ENCODE assay signal across 8 cellular contexts in genomic region chr11:46369458-46370152, GRCh38. TPM values are rescaled to one million over a fixed set of nuclear protein-coding genes. Genes with fewer than 3 reads are reported as not detected.
DNase-seq lines count a peak whose midpoint lies in the region; ATAC-seq, FAIRE-seq and TF ChIP-seq lines count a peak whose summit lies in the region.

No MANE protein-coding gene starts in this region.

- ATAC-seq in stimulated activated effector memory CD8-positive, alpha-beta T cell treated with anti-CD3 and anti-CD28 coated beads, Interleukin-12 subunit alpha, Interleukin-12 subunit beta, amount 100 ng/mL, for 72 hours = peak; percentile 64

- H3K27ac Mint-ChIP-seq in astrocyte (ENCODE audit: unreplicated experiment) = no peak overlapping the region
- H3K27ac Mint-ChIP-seq in stimulated activated effector memory CD8-positive, alpha-beta T cell treated with anti-CD3 and anti-CD28 coated beads, Interleukin-12 subunit alpha, Interleukin-12 subunit beta, amount 100 ng/mL, for 72 hours = peak overlapping the region; percentile 37

- no peak for FAIRE-seq in astrocyte (lab: Jason Lieb, UNC)

- H3K27me3 ChIP-seq in HUES64 (ENCODE audit: insufficient read depth, low read length) (no peaks in the 10 kb centered on the region), astrocyte (ENCODE audit: insufficient read depth, low read length) (no peaks in the 10 kb centered on the region)

- H3K4me3 Mint-ChIP-seq in astrocyte (ENCODE audit: unreplicated experiment) = no peak overlapping the region
- no peak overlapping the region for H3K4me3 Mint-ChIP-seq in stimulated activated effector memory CD8-positive, alpha-beta T cell treated with anti-CD3 and anti-CD28 coated beads, Interleukin-12 subunit alpha, Interleukin-12 subunit beta, amount 100 ng/mL, for 72 hours

- peaks cover 9% of the 10 kb centered on the region for H3K36me3 Mint-ChIP-seq in astrocyte (ENCODE audit: low read depth, unreplicated experiment)
- H3K36me3 Mint-ChIP-seq in stimulated activated effector memory CD8-positive, alpha-beta T cell treated with anti-CD3 and anti-CD28 coated beads, Interleukin-12 subunit alpha, Interleukin-12 subunit beta, amount 100 ng/mL, for 72 hours = peaks cover 66% of the 10 kb centered on the region

- H3K9ac ChIP-seq in HUES64 (ENCODE audit: low read depth, low read length) (no peak overlapping the region), astrocyte (ENCODE audit: low read length) (peak overlapping the region; percentile 1)

- DNase-seq in AG08395 (ENCODE audit: low spot score) = peak; percentile 85
- DNase-seq in GM13976 (ENCODE audit: low spot score) = peak; percentile 84
- peak; percentile 92 for DNase-seq in SK-N-DZ (ENCODE audit: low spot score)
- peak; percentile 55 for DNase-seq in astrocyte (ENCODE audit: low read depth)
- peak; percentile 85 for DNase-seq in iPS-NIHi7 (ENCODE audit: extremely low spot score)
- DNase-seq in stimulated activated effector memory CD8-positive, alpha-beta T cell treated with anti-CD3 and anti-CD28 coated beads, Interleukin-12 subunit alpha, Interleukin-12 subunit beta, amount 100 ng/mL, for 72 hours (ENCODE audit: low spot score in 2 of 2) = peak in 1 of 2 donors; percentile 80
- no peak for DNase-seq in ureter (ENCODE audit: low spot score)

- H3K4me3 ChIP-seq in HUES64 (ENCODE audit: low read length) = no peak overlapping the region
- H3K4me3 ChIP-seq in astrocyte (ENCODE audit: insufficient read depth, low read depth, low read length) = no peak overlapping the region

- peaks cover 2% of the 10 kb centered on the region for H3K79me2 ChIP-seq in astrocyte (ENCODE audit: insufficient read depth, low read length)

- H3K9me3 ChIP-seq in HUES64 (ENCODE audit: insufficient read depth, low read depth, low read length) (no peaks in the 10 kb centered on the region), astrocyte (ENCODE audit: insufficient read depth, low read depth, low read length) (no peaks in the 10 kb centered on the region)

- WGBS in HUES64 = 59% methylated on average over 25 of the region's 25 CpGs

- no peak overlapping the region for H3K4me2 ChIP-seq in astrocyte (ENCODE audit: low read length)

- no peaks in the 10 kb centered on the region for H3K9me3 Mint-ChIP-seq in astrocyte (ENCODE audit: unreplicated experiment)
- H3K9me3 Mint-ChIP-seq in stimulated activated effector memory CD8-positive, alpha-beta T cell treated with anti-CD3 and anti-CD28 coated beads, Interleukin-12 subunit alpha, Interleukin-12 subunit beta, amount 100 ng/mL, for 72 hours = no peaks in the 10 kb centered on the region

- H3K4me1 Mint-ChIP-seq in astrocyte (ENCODE audit: low read depth, unreplicated experiment) = no peaks in the 10 kb centered on the region
- peaks cover 32% of the 10 kb centered on the region for H3K4me1 Mint-ChIP-seq in stimulated activated effector memory CD8-positive, alpha-beta T cell treated with anti-CD3 and anti-CD28 coated beads, Interleukin-12 subunit alpha, Interleukin-12 subunit beta, amount 100 ng/mL, for 72 hours

- H3K4me1 ChIP-seq in HUES64 (ENCODE audit: insufficient read depth, low read length) = peaks cover 7% of the 10 kb centered on the region; the same call in 1 of the 2 replicates
- H3K4me1 ChIP-seq in astrocyte (ENCODE audit: insufficient read depth, low read length) = peaks cover 7% of the 10 kb centered on the region

- H3K27ac ChIP-seq in HUES64 (ENCODE audit: low read depth, low read length) = peak overlapping the region; percentile 24; the same call in 1 of the 2 replicates
- H3K27ac ChIP-seq in astrocyte (ENCODE audit: low read depth, low read length) = no peak overlapping the region

- H2AFZ ChIP-seq in astrocyte (ENCODE audit: low read depth, low read length) = no peak overlapping the region

- in situ Hi-C loops in GM13976 (cut with MboI; ENCODE audit: low sequenced_read_pairs, unreplicated experiment) = no loop called here

- no peaks in the 10 kb centered on the region for H3K27me3 Mint-ChIP-seq in astrocyte (ENCODE audit: low read depth, unreplicated experiment)

- TF ChIP-seq CTCF in GM13976 (IDR thresholded peaks at IDR 0.05; ENCODE audit: borderline replicate concordance, control extremely low read depth, extremely low read depth, insufficient read depth, missing control alignments) (peak; percentile 81), astrocyte (IDR thresholded peaks at IDR 0.05; ENCODE audit: insufficient read depth, low read depth, low read length) (peak; percentile 86)

- H4K20me1 ChIP-seq in astrocyte (ENCODE audit: insufficient read depth, low read length) = peaks cover 35% of the 10 kb centered on the region

- peaks cover 43% of the 10 kb centered on the region for H3K36me3 ChIP-seq in HUES64 (ENCODE audit: insufficient read depth, low read length)
- no peaks in the 10 kb centered on the region for H3K36me3 ChIP-seq in astrocyte (ENCODE audit: insufficient read depth, low read length)

RNA-seq across cellular contexts. Expression of gene MDK, which starts 11.9 kb away (rescaled TPM):
- 605 TPM for polyA plus RNA-seq in HUES64 (2013, experiment 1 of 2)
- polyA plus RNA-seq in HUES64 (2013, experiment 2 of 2) = 719 TPM
- polyA plus RNA-seq in SK-N-DZ (2014; cell fraction: cytosol; rRNA removed) = 2,839 and 3,450 TPM in 2 replicates
- 2,101 and 2,397 TPM in 2 replicates for polyA plus RNA-seq in SK-N-DZ (2014; cell fraction: nucleus; rRNA removed)
- total RNA-seq in astrocyte = 277 and 325 TPM in 2 replicates
- 105 TPM for total RNA-seq in ureter

RNA-seq across cellular contexts. Expression of gene CHRM4, which starts 22.0 kb away (rescaled TPM):
- 0.20 TPM for polyA plus RNA-seq in HUES64 (2013, experiment 1 of 2)
- 0.25 TPM for polyA plus RNA-seq in HUES64 (2013, experiment 2 of 2)
- 2.3 and 4.6 TPM in 2 replicates for polyA plus RNA-seq in SK-N-DZ (2014; cell fraction: cytosol; rRNA removed)
- 1.6 and 2.3 TPM in 2 replicates for polyA plus RNA-seq in SK-N-DZ (2014; cell fraction: nucleus; rRNA removed)
- total RNA-seq in astrocyte (0.27 and 0.43 TPM in 2 replicates), ureter (not detected)

RNA-seq across cellular contexts. Expression of gene DGKZ, which starts 22.3 kb away (rescaled TPM):
- 51.0 TPM for polyA plus RNA-seq in HUES64 (2013, experiment 1 of 2)
- 50.1 TPM for polyA plus RNA-seq in HUES64 (2013, experiment 2 of 2)
- 54.5 and 58.7 TPM in 2 replicates for polyA plus RNA-seq in SK-N-DZ (2014; cell fraction: cytosol; rRNA removed)
- polyA plus RNA-seq in SK-N-DZ (2014; cell fraction: nucleus; rRNA removed) = 148 and 162 TPM in 2 replicates
- total RNA-seq in astrocyte (53.8 and 59.3 TPM in 2 replicates), ureter (76.3 TPM)
